Comparison of ENCODE assay signal across 20 cellular contexts in genomic region chr11:70241709-70242108, GRCh38. TPM values are rescaled to one million over a fixed set of nuclear protein-coding genes. Genes with fewer than 3 reads are reported as not detected.
A peak's percentile ranks its signal among the peaks of the same experiment; 100 is the strongest.
DNase-seq lines count a peak whose midpoint lies in the region; ATAC-seq and TF ChIP-seq lines count a peak whose summit lies in the region.
"Had no signal": no experiment of that assay in that cellular context is flagged by ENCODE, and none has a peak within 500 bp of the region (broad histone marks: within the 10 kb centered on the region; RNA-seq: fewer than 3 reads in every experiment).

No MANE protein-coding gene starts in this region.

- H3K4me3 ChIP-seq in Caco-2 (ENCODE audit: low read depth, low read length) (no peak overlapping the region), neural progenitor cell (no peak overlapping the region)
- H3K4me3 ChIP-seq: A549, BLaER1 had no signal

- peaks cover 19% of the 10 kb centered on the region for H3K36me3 Mint-ChIP-seq in Caco-2 (ENCODE audit: insufficient read depth, unreplicated experiment)
- no peaks in the 10 kb centered on the region for H3K36me3 Mint-ChIP-seq in neural progenitor cell
- H3K36me3 Mint-ChIP-seq in effector memory CD8-positive, alpha-beta T cell (ENCODE audit: insufficient read depth): no peaks in the 10 kb centered on the region
- H3K36me3 Mint-ChIP-seq: CD14-positive monocyte; CD4-positive, alpha-beta memory T cell; CD4-positive, CD25-positive, alpha-beta regulatory T cell; CD8-positive, alpha-beta memory T cell had no signal

- no peaks in the 10 kb centered on the region for H3K27me3 ChIP-seq in Caco-2 (replicated peaks; ENCODE audit: control insufficient read depth, insufficient read depth, low read length)
- no peaks in the 10 kb centered on the region for H3K27me3 ChIP-seq in neural progenitor cell
- H3K27me3 ChIP-seq: BE2C, BLaER1 had no signal

- H3K36me3 ChIP-seq in Caco-2 (ENCODE audit: control insufficient read depth, insufficient read depth, low read length) (no peaks in the 10 kb centered on the region), neural progenitor cell (no peaks in the 10 kb centered on the region)
- H3K36me3 ChIP-seq: BE2C, BLaER1 had no signal

- CTCF ChIA-PET in Caco-2 (lab: Charles Lee): no interaction called here

- no peak overlapping the region for H3K4me2 ChIP-seq in neural progenitor cell
- H3K4me2 ChIP-seq: A549, BLaER1 had no signal

- H3K4me3 Mint-ChIP-seq in Caco-2 (ENCODE audit: unreplicated experiment): no peak overlapping the region
- no peak overlapping the region for H3K4me3 Mint-ChIP-seq in neural progenitor cell
- H3K4me3 Mint-ChIP-seq in effector memory CD8-positive, alpha-beta T cell: no peak overlapping the region
- H3K4me3 Mint-ChIP-seq: CD14-positive monocyte; CD4-positive, alpha-beta memory T cell; CD4-positive, CD25-positive, alpha-beta regulatory T cell; CD8-positive, alpha-beta memory T cell had no signal

- no peak overlapping the region for H2AFZ ChIP-seq in neural progenitor cell (replicated peaks)

- no peaks in the 10 kb centered on the region for H3K27me3 Mint-ChIP-seq in Caco-2 (ENCODE audit: insufficient read depth, unreplicated experiment)
- H3K27me3 Mint-ChIP-seq in neural progenitor cell (ENCODE audit: insufficient read depth, low read depth): peaks cover 12% of the 10 kb centered on the region
- peaks cover 38 to 64% of the 10 kb centered on the region in 2 donors for H3K27me3 Mint-ChIP-seq in effector memory CD8-positive, alpha-beta T cell

- intact Hi-C loops in Caco-2 (cut with micrococcal nuclease; ENCODE audit: unreplicated experiment): loop anchor here (1.0 to 2.0 kb wide), 2 partner anchors 29 to 39 kb away; partner anchors contain the start of genes FADD and PPFIA1

- POLR2A ChIA-PET in Caco-2 (lab: Charles Lee): no interaction called here

- H3K4me1 Mint-ChIP-seq in Caco-2 (ENCODE audit: low read depth, unreplicated experiment) (peaks cover 30% of the 10 kb centered on the region), neural progenitor cell (peaks cover 4% of the 10 kb centered on the region)
- H3K4me1 Mint-ChIP-seq in effector memory CD8-positive, alpha-beta T cell (ENCODE audit: low read depth in 2 of 2): no peaks in the 10 kb centered on the region
- H3K4me1 Mint-ChIP-seq: CD14-positive monocyte; CD4-positive, alpha-beta memory T cell; CD8-positive, alpha-beta memory T cell had no signal

- 0 out of 2 replicates have a peak, but pooled peaks cover 4% of the 10 kb centered on the region for H3K9me3 ChIP-seq in Caco-2
- no peaks in the 10 kb centered on the region for H3K9me3 ChIP-seq in neural progenitor cell (ENCODE audit: low read depth)
- H3K9me3 ChIP-seq: A549, BE2C, BLaER1 had no signal

- ATAC-seq in GM18909 (IDR thresholded peaks at IDR 0.05; ENCODE audit: poor library complexity, unreplicated experiment): no peak
- no peak for ATAC-seq in effector memory CD8-positive, alpha-beta T cell (replicated peaks)
- ATAC-seq: A549 had no signal

- DNase-seq in Caco-2 (no peak), NCI-H69 (lab: John Stamatoyannopoulos, UW) (peak; percentile 25), dedifferentiated amniotic fluid mesenchymal stem cell (ENCODE audit: extremely low spot score) (peak; percentile 11), neural progenitor cell (ENCODE audit: low spot score) (no peak)
- DNase-seq in effector memory CD8-positive, alpha-beta T cell: no peak
- DNase-seq in activated naive CD4-positive, alpha-beta T cell treated with Interleukin-2 at 50 U/mL for 16 hours: no peak
- DNase-seq: BE2C; C1 segment of cervical spinal cord; Calu3; CD4-positive, alpha-beta memory T cell; CD4-positive, CD25-positive, alpha-beta regulatory T cell; CD8-positive, alpha-beta memory T cell; COR-L47; DMS79 treated with DMSO at 0.1 percent for 48 hours; GF-D8 had no signal

- H3K9me3 Mint-ChIP-seq in Caco-2 (ENCODE audit: unreplicated experiment): peaks cover 9% of the 10 kb centered on the region
- H3K9me3 Mint-ChIP-seq in neural progenitor cell: no peaks in the 10 kb centered on the region
- H3K9me3 Mint-ChIP-seq in effector memory CD8-positive, alpha-beta T cell: no peaks in the 10 kb centered on the region
- H3K9me3 Mint-ChIP-seq: CD4-positive, alpha-beta memory T cell; CD8-positive, alpha-beta memory T cell had no signal

- H3K4me1 ChIP-seq in Caco-2 (peaks cover 51% of the 10 kb centered on the region), neural progenitor cell (no peaks in the 10 kb centered on the region)
- H3K4me1 ChIP-seq: BE2C, BLaER1 had no signal

- no peaks in the 10 kb centered on the region for H4K20me1 ChIP-seq in neural progenitor cell (ENCODE audit: low read depth)
- H4K20me1 ChIP-seq: BLaER1 had no signal

- H3F3A ChIP-seq in neural progenitor cell (ENCODE audit: low read depth): no peaks in the 10 kb centered on the region

- H3K79me2 ChIP-seq in neural progenitor cell (ENCODE audit: low read depth): no peaks in the 10 kb centered on the region

- H3K27ac Mint-ChIP-seq in Caco-2 (ENCODE audit: unreplicated experiment) (peak overlapping the region; percentile 97), neural progenitor cell (peak overlapping the region; percentile 29)
- no peak overlapping the region for H3K27ac Mint-ChIP-seq in effector memory CD8-positive, alpha-beta T cell
- H3K27ac Mint-ChIP-seq: CD4-positive, alpha-beta memory T cell; CD4-positive, CD25-positive, alpha-beta regulatory T cell; CD8-positive, alpha-beta memory T cell had no signal

- H3K9ac ChIP-seq in neural progenitor cell: no peak overlapping the region
- H3K9ac ChIP-seq: BLaER1 had no signal

- no peak overlapping the region for H3K27ac ChIP-seq in neural progenitor cell
- H3K27ac ChIP-seq: 22Rv1, BLaER1 had no signal

- TF ChIP-seq CTCF in Caco-2 (IDR thresholded peaks at IDR 0.05; ENCODE audit: insufficient read depth in 1 of 2, low read depth in 1 of 2, low read length in 1 of 2, severe bottlenecking in 1 of 2, unreplicated experiment in 1 of 2) (no peak), neural progenitor cell (IDR thresholded peaks at IDR 0.05) (no peak)

- BruUV-seq in Caco-2 (replicated peaks; lab: Mats Ljungman, UMichigan): no TSS peak

RNA-seq across cellular contexts. Expression of gene PPFIA1, which starts 28.8 kb away (rescaled TPM):
- total RNA-seq in Caco-2 (2022): 148 TPM in 2 replicates
- 42.6 and 44.5 TPM in 2 replicates for total RNA-seq in neural progenitor cell (ENCODE audit: low replicate concordance)

RNA-seq across cellular contexts. Expression of gene FADD, which starts 38.6 kb away (rescaled TPM):
- 45.8 and 51.3 TPM in 2 replicates for total RNA-seq in Caco-2 (2022)
- 18.9 and 33.6 TPM in 2 replicates for total RNA-seq in neural progenitor cell (ENCODE audit: low replicate concordance)

Comparison
In these comparisons a context has a peak if more than half of its experiments do, and no peak if none do; other contexts are left out.
1. DNase-seq: peak in NCI-H69 (single experiment) and dedifferentiated amniotic fluid mesenchymal stem cell (single experiment); none in Caco-2 (0 of 2), neural progenitor cell (single experiment), effector memory CD8-positive, alpha-beta T cell (0 of 3) and activated naive CD4-positive, alpha-beta T cell treated with Interleukin-2 at 50 U/mL for 16 hours (single experiment).
2. H3K27ac Mint-ChIP-seq: peak in Caco-2 (single experiment) and neural progenitor cell (single experiment); none in effector memory CD8-positive, alpha-beta T cell (0 of 2).